In the genomic region with DNA sequence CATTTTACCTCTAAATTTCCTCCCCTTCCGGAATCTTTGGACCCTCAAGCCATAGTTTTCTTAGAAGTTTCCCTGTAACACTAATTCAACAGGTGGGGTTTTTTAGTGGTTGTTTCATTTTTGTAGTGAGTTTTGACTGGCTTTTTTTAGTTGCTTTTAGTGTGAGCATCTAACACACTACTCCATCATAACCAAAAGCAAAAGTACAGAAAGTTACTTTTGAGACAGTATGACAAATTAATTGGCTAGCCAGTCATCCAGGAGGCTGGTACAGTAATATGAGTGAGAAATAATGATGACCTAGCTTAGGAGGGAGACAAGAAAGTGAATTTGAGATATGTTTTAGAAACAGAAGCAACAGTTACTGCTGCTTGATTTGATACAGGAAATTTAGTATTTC, we compare ENCODE assay signal across 9 cellular contexts.
DNase-seq lines count a peak whose midpoint lies in the region; ATAC-seq and TF ChIP-seq lines count a peak whose summit lies in the region.
"Had no signal": no experiment of that assay in that cellular context is flagged by ENCODE, and none has a peak within 500 bp of the region (broad histone marks: within the 10 kb centered on the region; RNA-seq: fewer than 3 reads in every experiment).

No MANE protein-coding gene starts in this region.

- POLR2A ChIA-PET in PC-3 (lab: Charles Lee; ENCODE audit: unreplicated experiment) = no interaction called here

- no peaks in the 10 kb centered on the region for H3F3A ChIP-seq in PC-3 (ENCODE audit: low read length, unreplicated experiment)

- H3K4me1 ChIP-seq in ACC112 (ENCODE audit: control insufficient read depth, insufficient read depth, low read length, unreplicated experiment) = peaks cover 24% of the 10 kb centered on the region
- peaks cover 17% of the 10 kb centered on the region for H3K4me1 ChIP-seq in Karpas-422 (ENCODE audit: low read length)
- no peaks in the 10 kb centered on the region; the same call in 1 of the 2 replicates for H3K4me1 ChIP-seq in PC-3 (ENCODE audit: insufficient read depth, low read length)

- H3K27ac ChIP-seq in ACC112 (ENCODE audit: low read depth, low read length) = peak overlapping the region; percentile 15; the same call in 1 of the 2 replicates
- peak overlapping the region; percentile 22 for H3K27ac ChIP-seq in Karpas-422 (ENCODE audit: low read length)
- no peak overlapping the region for H3K27ac ChIP-seq in PC-3 (ENCODE audit: low read length)
- H3K27ac ChIP-seq: cardiac muscle cell had no signal

- peaks cover 17% of the 10 kb centered on the region for H3K36me3 ChIP-seq in ACC112 (ENCODE audit: insufficient read depth, low read length)
- H3K36me3 ChIP-seq in Karpas-422 (ENCODE audit: insufficient read depth, low read length) = peaks cover 38% of the 10 kb centered on the region
- no peaks in the 10 kb centered on the region for H3K36me3 ChIP-seq in PC-3 (ENCODE audit: low read depth, low read length)
- H3K36me3 ChIP-seq: cardiac muscle cell had no signal

- peaks cover 5% of the 10 kb centered on the region for H3K79me2 ChIP-seq in ACC112 (ENCODE audit: control insufficient read depth, insufficient read depth, low read length, unreplicated experiment)
- peaks cover 93% of the 10 kb centered on the region for H3K79me2 ChIP-seq in Karpas-422 (ENCODE audit: low read length)
- no peaks in the 10 kb centered on the region for H3K79me2 ChIP-seq in PC-3 (ENCODE audit: low read length)

- in situ Hi-C loops in G401 (cut with HindIII; ENCODE audit: low sequenced_read_pairs) = no loop called here

- H3K27me3 ChIP-seq in ACC112 (ENCODE audit: insufficient read depth, low read length) = no peaks in the 10 kb centered on the region
- no peaks in the 10 kb centered on the region for H3K27me3 ChIP-seq in Karpas-422 (ENCODE audit: low read length)
- no peaks in the 10 kb centered on the region for H3K27me3 ChIP-seq in PC-3 (ENCODE audit: low read length)
- H3K27me3 ChIP-seq: cardiac muscle cell had no signal

- H4K20me1 ChIP-seq in Karpas-422 (ENCODE audit: insufficient read depth, low read depth, low read length) (no peaks in the 10 kb centered on the region), PC-3 (ENCODE audit: low read length) (no peaks in the 10 kb centered on the region)

- no peak for DNase-seq in Karpas-422
- DNase-seq in G401 (ENCODE audit: low spot score) = no peak
- DNase-seq in amygdala (lab: John Stamatoyannopoulos, UW) = no peak
- no peak for DNase-seq in amniotic stem cell (lab: John Stamatoyannopoulos, UW)
- DNase-seq in PC-3 = no peak

- no TSS peak for BruUV-seq in PC-3 (replicated peaks; lab: Mats Ljungman, UMichigan)

- no peaks in the 10 kb centered on the region for H3K9me2 ChIP-seq in Karpas-422 (replicated peaks; ENCODE audit: insufficient read depth, low read length)
- H3K9me2 ChIP-seq in PC-3 (replicated peaks; ENCODE audit: low read length) = no peaks in the 10 kb centered on the region

- no peak overlapping the region for H3K4me2 ChIP-seq in Karpas-422 (ENCODE audit: low read depth, low read length, poor library complexity, severe bottlenecking)
- H3K4me2 ChIP-seq in PC-3 (ENCODE audit: low read length) = no peak overlapping the region

- intact Hi-C loops in PC-3 (cut with micrococcal nuclease) = no loop called here

- TF ChIP-seq CTCF in PC-3 (conservative IDR thresholded peaks at IDR 0.05; ENCODE audit: low read depth, low read length) = no peak

- peak overlapping the region; percentile 52 for H3K4me3 ChIP-seq in ACC112 (ENCODE audit: low read depth, low read length)
- no peak overlapping the region for H3K4me3 ChIP-seq in Karpas-422 (ENCODE audit: low read length)
- H3K4me3 ChIP-seq in PC-3 (ENCODE audit: low read length) = no peak overlapping the region
- H3K4me3 ChIP-seq: cardiac muscle cell had no signal

- H2AFZ ChIP-seq in ACC112 (ENCODE audit: low read length, unreplicated experiment) (no peak overlapping the region), Karpas-422 (ENCODE audit: low read length) (no peak overlapping the region), PC-3 (ENCODE audit: low read length) (no peak overlapping the region)

- H3K9ac ChIP-seq in Karpas-422 (ENCODE audit: low read length) (no peak overlapping the region), PC-3 (ENCODE audit: low read length) (no peak overlapping the region)

- CTCF ChIA-PET in PC-3 (lab: Charles Lee) = no interaction called here

- peak; percentile 86 for ATAC-seq in GM18907 (IDR thresholded peaks at IDR 0.05; ENCODE audit: unreplicated experiment)
- ATAC-seq in HG02642 (IDR thresholded peaks at IDR 0.05; ENCODE audit: poor library complexity, unreplicated experiment) = peak; percentile 90
- no peak for ATAC-seq in PC-3

- H3K9me3 ChIP-seq in Karpas-422 (ENCODE audit: low read length) = no peaks in the 10 kb centered on the region
- H3K9me3 ChIP-seq in PC-3 (ENCODE audit: low read length) = no peaks in the 10 kb centered on the region
